ENCODE assay signal across 8 cellular contexts in genomic region chr11:115501895-115502589, GRCh38. TPM values are rescaled to one million over a fixed set of nuclear protein-coding genes. Genes with fewer than 3 reads are reported as not detected.
DNase-seq lines count a peak whose midpoint lies in the region; ATAC-seq, FAIRE-seq and TF ChIP-seq lines count a peak whose summit lies in the region.

No MANE protein-coding gene starts in this region.

- H3K36me3 ChIP-seq in uterus, result no peaks in the 10 kb centered on the region

- H3K27ac ChIP-seq in AG04450 (ENCODE audit: low read depth, low read length) (no peak overlapping the region), layer of hippocampus (ENCODE audit: low read depth, low read length) (peak overlapping the region; percentile 94), uterus (no peak overlapping the region)

- peak overlapping the region; percentile 91 for H3K4me3 ChIP-seq in AG04450 (ENCODE audit: low read depth, low read length)
- peak overlapping the region; percentile 46 to 67 for H3K4me3 ChIP-seq in uterus

- intact Hi-C loops in uterus (cut with DNase I; ENCODE audit: low total_unique reads), result no loop called here

- ATAC-seq in GM18867 (IDR thresholded peaks at IDR 0.05; ENCODE audit: unreplicated experiment), result no peak
- ATAC-seq in GM19467 (IDR thresholded peaks at IDR 0.05; ENCODE audit: unreplicated experiment), result no peak

- TF ChIP-seq CTCF in AG04450 (IDR thresholded peaks at IDR 0.05; ENCODE audit: low read depth, low read length) (no peak), uterus (IDR thresholded peaks at IDR 0.05) (no peak)

- H3K27me3 ChIP-seq in AG04450 (ENCODE audit: control insufficient read depth, insufficient read depth, low read length) (peaks cover 6% of the 10 kb centered on the region), layer of hippocampus (ENCODE audit: control insufficient read depth, insufficient read depth, low read length) (no peaks in the 10 kb centered on the region), uterus (peaks cover 0 to 3% of the 10 kb centered on the region in 2 donors)

- H3K4me1 ChIP-seq in uterus, result peaks cover 0 to 7% of the 10 kb centered on the region in 2 donors

- CTCF ChIA-PET in AG04450 (lab: Charles Lee), result interaction anchor here (0.6 to 3.1 kb wide), 13 partner anchors 9 to 332 kb away, joined by 3 to 28 read pairs (median 3); no protein-coding TSS in a partner anchor

- FAIRE-seq in GM12892 (lab: Jason Lieb, UNC), result peak; percentile 89

- TF ChIP-seq POLR2A in GM12892 (IDR thresholded peaks at IDR 0.05; ENCODE audit: low read depth, low read length) (no peak), uterus (IDR thresholded peaks at IDR 0.05) (no peak), erythroblast (IDR thresholded peaks at IDR 0.05; ENCODE audit: low read length) (no peak)

- POLR2A ChIA-PET in AG04450 (lab: Yijun Ruan, JAX), result interaction anchor here (0.9 kb wide), 1 partner anchor 222 kb away, joined by 3 read pairs; no protein-coding TSS in a partner anchor

- H3K9me3 ChIP-seq in AG04450 (ENCODE audit: control insufficient read depth, insufficient read depth, low read length) (no peaks in the 10 kb centered on the region; the same call in 1 of the 2 replicates), uterus (no peaks in the 10 kb centered on the region)

- DNase-seq in AG04450 (ENCODE audit: low read depth, low spot score), result no peak
- DNase-seq in GM12892 (ENCODE audit: insufficient read length), result no peak
- peak; percentile 59 for DNase-seq in SK-N-DZ (ENCODE audit: low spot score)
- no peak for DNase-seq in uterus
- DNase-seq in erythroblast (lab: John Stamatoyannopoulos, UW), result no peak

RNA-seq across cellular contexts. Expression of gene CADM1, which starts 2.2 kb away (rescaled TPM):
- 70.7 and 77.8 TPM in 2 replicates for polyA plus RNA-seq in AG04450 (2011; rRNA removed)
- 87.0 and 92.4 TPM in 2 replicates for polyA minus RNA-seq in AG04450 (2011; rRNA and poly(A)+ RNA removed)
- polyA plus RNA-seq in GM12892 (2012; ENCODE audit: missing spikeins), result 13.6 TPM
- 31.7 and 44.5 TPM in 2 replicates for polyA plus RNA-seq in SK-N-DZ (2014; cell fraction: cytosol; rRNA removed)
- 29.0 and 34.1 TPM in 2 replicates for polyA plus RNA-seq in SK-N-DZ (2014; cell fraction: nucleus; rRNA removed)
- total RNA-seq in uterus, result 10 to 100 TPM in 3 of 4 donors, 1 to 10 TPM in 1; 7.4 to 61.5 (median 28.5) TPM
